In the genomic region with DNA sequence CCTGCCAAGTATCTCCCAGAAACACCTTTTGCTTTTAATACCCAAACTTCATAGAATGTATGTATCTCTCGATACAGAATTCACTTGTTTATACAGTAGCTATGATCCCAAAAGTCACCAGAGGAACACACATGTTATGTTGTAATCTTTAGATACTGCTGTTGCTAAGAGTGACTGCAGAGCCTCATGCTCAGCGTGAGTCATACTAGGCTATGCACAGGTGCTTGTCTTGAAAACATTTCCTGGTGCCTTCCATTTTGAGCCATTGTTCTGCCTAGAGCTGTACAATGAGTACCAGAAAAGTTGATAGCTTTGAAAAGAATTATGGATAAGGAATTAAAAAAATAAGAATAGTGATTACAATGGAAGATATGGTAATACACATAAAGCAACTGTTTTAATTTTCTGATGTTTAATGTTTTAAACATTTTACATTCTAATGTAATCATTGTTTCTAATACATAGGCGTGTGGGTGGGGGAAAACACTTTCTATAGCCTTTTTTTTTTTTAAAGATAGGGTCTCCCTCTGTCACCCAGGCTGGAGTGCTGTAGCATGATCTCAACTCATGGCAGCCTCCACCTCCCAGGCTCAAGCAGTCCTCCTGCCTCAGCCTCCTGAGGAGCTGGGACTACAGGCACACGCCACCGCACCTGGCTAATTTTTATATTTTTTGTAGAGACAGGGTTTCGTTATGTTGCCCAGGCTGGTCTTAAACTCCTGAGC, we compare ENCODE assay signal across 13 cellular contexts.
A peak's percentile ranks its signal among the peaks of the same experiment; 100 is the strongest.
DNase-seq lines count a peak whose midpoint lies in the region; ATAC-seq, FAIRE-seq and TF ChIP-seq lines count a peak whose summit lies in the region.
"Had no signal": no experiment of that assay in that cellular context is flagged by ENCODE, and none has a peak within 500 bp of the region (broad histone marks: within the 10 kb centered on the region; RNA-seq: fewer than 3 reads in every experiment).

No MANE protein-coding gene starts in this region.

- H3K27ac ChIP-seq in HUES64 (ENCODE audit: low read depth, low read length) (peak overlapping the region; percentile 94), K562 (ENCODE audit: extremely low read depth, low read depth, low read length) (no peak overlapping the region), colonic mucosa (no peak overlapping the region), gastroesophageal sphincter (no peak overlapping the region)
- H3K27ac ChIP-seq: HL-60 had no signal

- H3K9me3 ChIP-seq in HUES64 (ENCODE audit: insufficient read depth, low read depth, low read length) (peaks cover 8% of the 10 kb centered on the region), K562 (replicated peaks; ENCODE audit: control insufficient read depth, insufficient read depth, low read depth, low read length) (no peaks in the 10 kb centered on the region), colonic mucosa (no peaks in the 10 kb centered on the region), gastroesophageal sphincter (peaks cover 0 to 6% (median 0%) of the 10 kb centered on the region in 3 donors)

- TF ChIP-seq CTCF in K562 (IDR thresholded peaks at IDR 0.05 in 2 of 3, conservative IDR thresholded peaks at IDR 0.05 in 1 of 3; ENCODE audit: insufficient read depth in 2 of 3, low read depth in 1 of 3, low read length in 3 of 3): no peak
- TF ChIP-seq CTCF in colonic mucosa (IDR thresholded peaks at IDR 0.05): no peak
- no peak for TF ChIP-seq CTCF in gastroesophageal sphincter (IDR thresholded peaks at IDR 0.05)

- peak overlapping the region; percentile 54 for H2AFZ ChIP-seq in K562 (ENCODE audit: low read depth, low read length)

- H3K4me3 ChIP-seq in HUES64 (ENCODE audit: low read length) (no peak overlapping the region), K562 (no peak overlapping the region), colonic mucosa (no peak overlapping the region), gastroesophageal sphincter (no peak overlapping the region)

- peaks cover 19% of the 10 kb centered on the region for H3K4me1 ChIP-seq in HUES64 (ENCODE audit: insufficient read depth, low read length)
- peaks cover 0 to 17% of the 10 kb centered on the region in 2 experiments; a peak in 4 of 5 replicates for H3K4me1 ChIP-seq in K562 (replicated peaks in 1 of 2; ENCODE audit: control insufficient read depth in 2 of 2, insufficient read depth in 2 of 2, low read length in 2 of 2)
- no peaks in the 10 kb centered on the region for H3K4me1 ChIP-seq in colonic mucosa
- no peaks in the 10 kb centered on the region for H3K4me1 ChIP-seq in gastroesophageal sphincter

- in situ Hi-C loops in K562 (cut with MboI): no loop called here

- TF ChIP-seq EP300 in K562 (IDR thresholded peaks at IDR 0.05; ENCODE audit: low read length): no peak
- TF ChIP-seq EP300 in gastroesophageal sphincter (IDR thresholded peaks at IDR 0.05): no peak

- H3K36me3 ChIP-seq in HUES64 (ENCODE audit: insufficient read depth, low read length) (no peaks in the 10 kb centered on the region), K562 (ENCODE audit: control insufficient read depth, insufficient read depth, low read length) (no peaks in the 10 kb centered on the region), colonic mucosa (no peaks in the 10 kb centered on the region), gastroesophageal sphincter (no peaks in the 10 kb centered on the region)

- intact Hi-C loops in K562 (cut with micrococcal nuclease) (no loop called here), colonic mucosa (cut with DNase I) (no loop called here), posterior vena cava (cut with DNase I) (no loop called here)

- FAIRE-seq in K562 (lab: Jason Lieb, UNC): no peak
- FAIRE-seq: GM18507 had no signal

- BruUV-seq in K562 (replicated peaks; lab: Mats Ljungman, UMichigan): no TSS peak

- H3K79me2 ChIP-seq in K562 (ENCODE audit: control insufficient read depth, insufficient read depth, low read length): no peaks in the 10 kb centered on the region

- H3K27me3 ChIP-seq in HUES64 (ENCODE audit: insufficient read depth, low read length) (no peaks in the 10 kb centered on the region), K562 (ENCODE audit: control insufficient read depth in 2 of 2, insufficient read depth in 2 of 2, low read length in 2 of 2) (no peaks in the 10 kb centered on the region), colonic mucosa (no peaks in the 10 kb centered on the region), gastroesophageal sphincter (peaks cover 5% of the 10 kb centered on the region)

- no peaks in the 10 kb centered on the region for H3K9me1 ChIP-seq in K562 (ENCODE audit: control insufficient read depth, insufficient read depth, low read length)

- H4K20me1 ChIP-seq in K562 (replicated peaks; ENCODE audit: control insufficient read depth, insufficient read depth, low read length): no peaks in the 10 kb centered on the region

- CTCF ChIA-PET in K562 (lab: Yijun Ruan, JAX; ENCODE audit: low intra/inter-chr PET ratio): no interaction called here

- no peak overlapping the region for H3K4me2 ChIP-seq in K562 (ENCODE audit: insufficient read depth, low read length)

- H3K9ac ChIP-seq in HUES64 (ENCODE audit: low read depth, low read length) (0 out of 2 replicates have a peak overlapping the region, but pooled peaks have one; percentile 45), K562 (ENCODE audit: insufficient read depth in 1 of 2, low read depth in 2 of 2, low read length in 2 of 2) (no peak overlapping the region), colonic mucosa (ENCODE audit: low read depth in 2 of 2, low read length in 2 of 2) (no peak overlapping the region)

- POLR2A ChIA-PET in K562 (lab: Yijun Ruan, JAX): no interaction called here

- TF ChIP-seq POLR2A in K562 (conservative IDR thresholded peaks at IDR 0.05) (no peak), gastroesophageal sphincter (IDR thresholded peaks at IDR 0.05) (no peak)

- TF ChIP-seq RAD21 in K562 (CRISPR knock-in tag; conservative IDR thresholded peaks at IDR 0.05 in 1 of 2, IDR thresholded peaks at IDR 0.05 in 1 of 2): no peak

- ATAC-seq in K562 (peak; percentile 81), gastroesophageal sphincter (no peak)
- ATAC-seq: activated CD4-positive, CD25-positive, alpha-beta regulatory T cell treated with anti-CD3 and anti-CD28 coated beads, Interleukin-2, amount 50 U/mL, for 24 hours had no signal

- DNase-seq in AML-193 (lab: John Stamatoyannopoulos, UW) (peak; percentile 6 to 17), K562 (ENCODE audit: extremely low read depth in 1 of 4, low spot score in 3 of 4) (peak; percentile 30 to 64 (median 36)), iris pigment epithelial cell (ENCODE audit: low read depth) (peak; percentile 33), colonic mucosa (no peak), posterior vena cava (ENCODE audit: low spot score) (no peak), NCI-H2081 treated with DMSO at 0.1 percent for 48 hours (lab: John Stamatoyannopoulos, UW) (no peak)
- DNase-seq: DND-41, NCI-H1417 had no signal

- 81% methylated on average over 5 of the region's 6 CpGs for WGBS in HUES64
- 71% methylated on average over 6 of the region's 6 CpGs for WGBS in K562 (ENCODE audit: insufficient coverage, low coverage, missing lambda C conversion rate)
- WGBS in gastroesophageal sphincter (ENCODE audit: low coverage in 1 of 2), 2 donors: 74 to 77% methylated on average over 4 to 6 of the region's 6 CpGs

TF ChIP-seq in K562, 482 proteins besides CTCF, POLR2A, EP300 and RAD21 (continues in another document):
- TF ChIP-seq EHMT2 (IDR thresholded peaks at IDR 0.05) (peak; percentile 48; the same call in 1 of the 2 replicates), GABPB1 (CRISPR knock-in tag; IDR thresholded peaks at IDR 0.05) (no peak), PHTF2 (CRISPR knock-in tag; IDR thresholded peaks at IDR 0.05) (no peak), MAX (CRISPR knock-in tag; IDR thresholded peaks at IDR 0.05) (peak; percentile 58; the same call in 1 of the 2 replicates), RBM34 (IDR thresholded peaks at IDR 0.05; ENCODE audit: borderline replicate concordance, insufficient read depth, low read length) (no peak), HLTF (IDR thresholded peaks at IDR 0.05) (no peak), ZNF324 (CRISPR knock-in tag; IDR thresholded peaks at IDR 0.05) (no peak), L3MBTL2 (IDR thresholded peaks at IDR 0.05) (peak; percentile 45; the same call in 1 of the 2 replicates), BCOR (IDR thresholded peaks at IDR 0.05) (no peak), ZNF431 (CRISPR knock-in tag; IDR thresholded peaks at IDR 0.05) (no peak), NR1H2 (CRISPR knock-in tag; IDR thresholded peaks at IDR 0.05) (no peak), SLC30A9 (CRISPR knock-in tag; IDR thresholded peaks at IDR 0.05) (no peak), CEBPG (CRISPR knock-in tag; IDR thresholded peaks at IDR 0.05) (0 out of 2 replicates have a peak, but pooled peaks have one; percentile 22), CEBPG (tag; conservative IDR thresholded peaks at IDR 0.05 in 1 of 2, IDR thresholded peaks at IDR 0.05 in 1 of 2) (no peak), EP400 (IDR thresholded peaks at IDR 0.05) (0 out of 2 replicates have a peak, but pooled peaks have one; percentile 12), SMAD4 (CRISPR knock-in tag; conservative IDR thresholded peaks at IDR 0.05) (no peak), RFX1 (IDR thresholded peaks at IDR 0.05) (peak; percentile 88), POLR2H (tag; IDR thresholded peaks at IDR 0.05; ENCODE audit: low read depth) (no peak)
- TF ChIP-seq, protein P1, sequence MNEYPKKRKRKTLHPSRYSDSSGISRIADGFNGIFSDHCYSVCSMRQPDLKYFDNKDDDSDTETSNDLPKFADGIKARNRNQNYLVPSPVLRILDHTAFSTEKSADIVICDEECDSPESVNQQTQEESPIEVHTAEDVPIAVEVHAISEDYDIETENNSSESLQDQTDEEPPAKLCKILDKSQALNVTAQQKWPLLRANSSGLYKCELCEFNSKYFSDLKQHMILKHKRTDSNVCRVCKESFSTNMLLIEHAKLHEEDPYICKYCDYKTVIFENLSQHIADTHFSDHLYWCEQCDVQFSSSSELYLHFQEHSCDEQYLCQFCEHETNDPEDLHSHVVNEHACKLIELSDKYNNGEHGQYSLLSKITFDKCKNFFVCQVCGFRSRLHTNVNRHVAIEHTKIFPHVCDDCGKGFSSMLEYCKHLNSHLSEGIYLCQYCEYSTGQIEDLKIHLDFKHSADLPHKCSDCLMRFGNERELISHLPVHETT (CRISPR knock-in tag; conservative IDR thresholded peaks at IDR 0.05 in 1 of 2, IDR thresholded peaks at IDR 0.05 in 1 of 2): peak in 1 of 2 experiments; percentile 49; a peak in 1 of 4 replicates

Comparison
In these comparisons a context has a peak if more than half of its experiments do, and no peak if none do; other contexts are left out.
1. DNase-seq: peak in AML-193 (2 of 2), K562 (4 of 4) and iris pigment epithelial cell (single experiment); none in colonic mucosa (single experiment), posterior vena cava (single experiment) and NCI-H2081 treated with DMSO at 0.1 percent for 48 hours (single experiment).